ENCODE assay signal across 1 cellular context in the genomic region with DNA sequence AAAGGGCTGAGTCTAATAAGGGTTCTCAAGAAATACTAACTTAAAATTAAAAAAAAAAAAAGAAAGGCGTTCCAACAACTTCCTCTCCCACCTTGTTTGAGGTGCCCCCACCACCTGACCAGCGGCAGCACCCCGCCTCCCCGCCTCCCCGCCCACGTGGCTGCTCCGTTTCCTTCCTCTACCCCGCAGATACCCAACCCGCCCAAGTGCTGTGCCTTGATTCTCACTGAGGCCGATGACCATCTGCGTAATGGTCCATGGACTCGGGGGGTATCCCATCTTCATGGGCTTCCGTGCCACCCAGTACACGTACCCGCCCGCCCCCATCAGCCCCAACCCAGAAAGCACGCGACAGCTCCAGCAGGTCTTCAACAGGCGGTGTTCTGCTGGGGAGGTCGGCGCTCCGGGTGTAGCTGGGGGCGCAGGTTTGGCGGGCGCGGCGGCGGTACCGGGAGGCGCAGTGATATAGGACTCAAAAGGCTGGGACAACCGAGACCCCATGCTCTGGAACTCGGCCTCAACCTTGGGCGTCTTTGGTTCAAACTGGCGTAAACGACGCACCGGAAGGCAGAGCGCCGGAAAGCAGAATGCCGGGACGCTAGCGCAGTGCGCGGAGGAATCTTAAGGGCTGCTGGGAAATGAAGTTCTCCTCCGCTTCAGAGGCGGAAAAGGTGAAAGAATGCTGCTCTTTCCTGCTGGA.
TF ChIP-seq lines count a peak whose summit lies in the region.

A gene with protein sequence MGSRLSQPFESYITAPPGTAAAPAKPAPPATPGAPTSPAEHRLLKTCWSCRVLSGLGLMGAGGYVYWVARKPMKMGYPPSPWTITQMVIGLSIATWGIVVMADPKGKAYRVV (minus strand): TSS at position 545 of the 700 bp plus-strand sequence. CDS start 44 bp downstream, at position 501.

TF ChIP-seq in HepG2, 621 proteins besides CTCF, POLR2A, EP300 and RAD21 (continued from another document and continues in another):
- TF ChIP-seq SYNCRIP (IDR thresholded peaks at IDR 0.05; ENCODE audit: insufficient read depth, low read depth, low read length): no peak
- no peak for TF ChIP-seq IKZF4 (CRISPR knock-in tag; IDR thresholded peaks at IDR 0.05; ENCODE audit: borderline replicate concordance, low read depth, not compliant biosample characterization)
- TF ChIP-seq ZNF772 (CRISPR knock-in tag; IDR thresholded peaks at IDR 0.05): peak; percentile 71; the same call in 1 of the 2 replicates
- TF ChIP-seq TEAD3 (CRISPR knock-in tag; optimal IDR thresholded peaks at IDR 0.05; ENCODE audit: borderline replicate concordance): peak; percentile 85
- no peak for TF ChIP-seq ZNF747 (CRISPR knock-in tag; IDR thresholded peaks at IDR 0.05; ENCODE audit: borderline replicate concordance)
- TF ChIP-seq GABPB1 (CRISPR knock-in tag; IDR thresholded peaks at IDR 0.05): peak; percentile 96
- no peak for TF ChIP-seq ZNF224 (CRISPR knock-in tag; IDR thresholded peaks at IDR 0.05)
- peak; percentile 25; the same call in 1 of the 2 replicates for TF ChIP-seq MEIS1 (CRISPR knock-in tag; IDR thresholded peaks at IDR 0.05; ENCODE audit: borderline replicate concordance)
- TF ChIP-seq SMARCE1 (IDR thresholded peaks at IDR 0.05; ENCODE audit: borderline replicate concordance): no peak
- TF ChIP-seq ZNF589 (CRISPR knock-in tag; conservative IDR thresholded peaks at IDR 0.05): no peak
- TF ChIP-seq BCL6 (CRISPR knock-in tag; IDR thresholded peaks at IDR 0.05): no peak
- peak; percentile 82 for TF ChIP-seq ZFX (CRISPR knock-in tag; IDR thresholded peaks at IDR 0.05; ENCODE audit: low read depth)
- TF ChIP-seq ZNF558 (CRISPR knock-in tag; IDR thresholded peaks at IDR 0.05; ENCODE audit: borderline replicate concordance): 0 out of 2 replicates have a peak, but pooled peaks have one; percentile 49
- no peak for TF ChIP-seq ZNF768 (CRISPR knock-in tag; IDR thresholded peaks at IDR 0.05)
- peak; percentile 80 for TF ChIP-seq SALL1 (CRISPR knock-in tag; IDR thresholded peaks at IDR 0.05)
- no peak for TF ChIP-seq ZNF138 (CRISPR knock-in tag; IDR thresholded peaks at IDR 0.05; ENCODE audit: low read depth)
- TF ChIP-seq SMAD1 (CRISPR knock-in tag; IDR thresholded peaks at IDR 0.05; ENCODE audit: borderline replicate concordance, low read depth): no peak
- peak; percentile 86 for TF ChIP-seq HOXA3 (CRISPR knock-in tag; IDR thresholded peaks at IDR 0.05)
- TF ChIP-seq CBFB (CRISPR knock-in tag; IDR thresholded peaks at IDR 0.05): no peak
- no peak for TF ChIP-seq MBD4 (IDR thresholded peaks at IDR 0.05; ENCODE audit: borderline replicate concordance, low read length)
- TF ChIP-seq, protein P1, sequence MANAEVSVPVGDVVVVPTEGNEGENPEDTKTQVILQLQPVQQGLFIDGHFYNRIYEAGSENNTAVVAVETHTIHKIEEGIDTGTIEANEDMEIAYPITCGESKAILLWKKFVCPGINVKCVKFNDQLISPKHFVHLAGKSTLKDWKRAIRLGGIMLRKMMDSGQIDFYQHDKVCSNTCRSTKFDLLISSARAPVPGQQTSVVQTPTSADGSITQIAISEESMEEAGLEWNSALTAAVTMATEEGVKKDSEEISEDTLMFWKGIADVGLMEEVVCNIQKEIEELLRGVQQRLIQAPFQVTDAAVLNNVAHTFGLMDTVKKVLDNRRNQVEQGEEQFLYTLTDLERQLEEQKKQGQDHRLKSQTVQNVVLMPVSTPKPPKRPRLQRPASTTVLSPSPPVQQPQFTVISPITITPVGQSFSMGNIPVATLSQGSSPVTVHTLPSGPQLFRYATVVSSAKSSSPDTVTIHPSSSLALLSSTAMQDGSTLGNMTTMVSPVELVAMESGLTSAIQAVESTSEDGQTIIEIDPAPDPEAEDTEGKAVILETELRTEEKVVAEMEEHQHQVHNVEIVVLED (CRISPR knock-in tag; IDR thresholded peaks at IDR 0.05; ENCODE audit: borderline replicate concordance): peak; percentile 98
- TF ChIP-seq, protein P2, sequence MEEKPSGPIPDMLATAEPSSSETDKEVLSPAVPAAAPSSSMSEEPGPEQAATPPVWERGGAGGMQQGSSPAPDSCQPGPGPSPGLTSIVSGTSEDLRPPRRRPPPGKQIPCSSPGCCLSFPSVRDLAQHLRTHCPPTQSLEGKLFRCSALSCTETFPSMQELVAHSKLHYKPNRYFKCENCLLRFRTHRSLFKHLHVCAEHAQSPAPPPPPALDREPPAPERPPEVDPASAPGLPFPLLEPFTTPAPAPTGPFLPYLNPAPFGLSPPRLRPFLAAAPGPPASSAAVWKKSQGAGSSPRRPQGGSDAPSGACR (CRISPR knock-in tag; IDR thresholded peaks at IDR 0.05): no peak
- no peak for TF ChIP-seq ARNT (IDR thresholded peaks at IDR 0.05)
- TF ChIP-seq, protein P3, sequence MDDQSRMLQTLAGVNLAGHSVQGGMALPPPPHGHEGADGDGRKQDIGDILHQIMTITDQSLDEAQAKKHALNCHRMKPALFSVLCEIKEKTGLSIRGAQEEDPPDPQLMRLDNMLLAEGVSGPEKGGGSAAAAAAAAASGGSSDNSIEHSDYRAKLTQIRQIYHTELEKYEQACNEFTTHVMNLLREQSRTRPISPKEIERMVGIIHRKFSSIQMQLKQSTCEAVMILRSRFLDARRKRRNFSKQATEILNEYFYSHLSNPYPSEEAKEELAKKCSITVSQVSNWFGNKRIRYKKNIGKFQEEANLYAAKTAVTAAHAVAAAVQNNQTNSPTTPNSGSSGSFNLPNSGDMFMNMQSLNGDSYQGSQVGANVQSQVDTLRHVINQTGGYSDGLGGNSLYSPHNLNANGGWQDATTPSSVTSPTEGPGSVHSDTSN (CRISPR knock-in tag; IDR thresholded peaks at IDR 0.05; ENCODE audit: borderline replicate concordance): no peak
- TF ChIP-seq MIER2 (CRISPR knock-in tag; IDR thresholded peaks at IDR 0.05): no peak
- no peak for TF ChIP-seq NCOA5 (CRISPR knock-in tag; IDR thresholded peaks at IDR 0.05)
- no peak for TF ChIP-seq SMYD3 (CRISPR knock-in tag; IDR thresholded peaks at IDR 0.05)
- no peak for TF ChIP-seq NBN (conservative IDR thresholded peaks at IDR 0.05)
- TF ChIP-seq ZBTB7B (CRISPR knock-in tag; IDR thresholded peaks at IDR 0.05): 0 out of 2 replicates have a peak, but pooled peaks have one; percentile 25
- TF ChIP-seq HDAC1 (CRISPR knock-in tag; IDR thresholded peaks at IDR 0.05): peak; percentile 71
- TF ChIP-seq NR2F6 (IDR thresholded peaks at IDR 0.05): no peak
- no peak for TF ChIP-seq NR2F6 (CRISPR knock-in tag; IDR thresholded peaks at IDR 0.05)
- peak; percentile 80 for TF ChIP-seq GABPA (IDR thresholded peaks at IDR 0.05; ENCODE audit: low read depth, low read length)
- TF ChIP-seq GABPA (CRISPR knock-in tag; IDR thresholded peaks at IDR 0.05; ENCODE audit: low read depth): peak; percentile 94
- TF ChIP-seq, protein P4, sequence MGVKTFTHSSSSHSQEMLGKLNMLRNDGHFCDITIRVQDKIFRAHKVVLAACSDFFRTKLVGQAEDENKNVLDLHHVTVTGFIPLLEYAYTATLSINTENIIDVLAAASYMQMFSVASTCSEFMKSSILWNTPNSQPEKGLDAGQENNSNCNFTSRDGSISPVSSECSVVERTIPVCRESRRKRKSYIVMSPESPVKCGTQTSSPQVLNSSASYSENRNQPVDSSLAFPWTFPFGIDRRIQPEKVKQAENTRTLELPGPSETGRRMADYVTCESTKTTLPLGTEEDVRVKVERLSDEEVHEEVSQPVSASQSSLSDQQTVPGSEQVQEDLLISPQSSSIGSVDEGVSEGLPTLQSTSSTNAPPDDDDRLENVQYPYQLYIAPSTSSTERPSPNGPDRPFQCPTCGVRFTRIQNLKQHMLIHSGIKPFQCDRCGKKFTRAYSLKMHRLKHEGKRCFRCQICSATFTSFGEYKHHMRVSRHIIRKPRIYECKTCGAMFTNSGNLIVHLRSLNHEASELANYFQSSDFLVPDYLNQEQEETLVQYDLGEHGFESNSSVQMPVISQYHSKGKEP (CRISPR knock-in tag; IDR thresholded peaks at IDR 0.05): no peak
- peak; percentile 44; the same call in 1 of the 2 replicates for TF ChIP-seq TOPORS (CRISPR knock-in tag; IDR thresholded peaks at IDR 0.05)
- TF ChIP-seq ZNF441 (CRISPR knock-in tag; IDR thresholded peaks at IDR 0.05; ENCODE audit: borderline replicate concordance): no peak
- TF ChIP-seq, protein P5, sequence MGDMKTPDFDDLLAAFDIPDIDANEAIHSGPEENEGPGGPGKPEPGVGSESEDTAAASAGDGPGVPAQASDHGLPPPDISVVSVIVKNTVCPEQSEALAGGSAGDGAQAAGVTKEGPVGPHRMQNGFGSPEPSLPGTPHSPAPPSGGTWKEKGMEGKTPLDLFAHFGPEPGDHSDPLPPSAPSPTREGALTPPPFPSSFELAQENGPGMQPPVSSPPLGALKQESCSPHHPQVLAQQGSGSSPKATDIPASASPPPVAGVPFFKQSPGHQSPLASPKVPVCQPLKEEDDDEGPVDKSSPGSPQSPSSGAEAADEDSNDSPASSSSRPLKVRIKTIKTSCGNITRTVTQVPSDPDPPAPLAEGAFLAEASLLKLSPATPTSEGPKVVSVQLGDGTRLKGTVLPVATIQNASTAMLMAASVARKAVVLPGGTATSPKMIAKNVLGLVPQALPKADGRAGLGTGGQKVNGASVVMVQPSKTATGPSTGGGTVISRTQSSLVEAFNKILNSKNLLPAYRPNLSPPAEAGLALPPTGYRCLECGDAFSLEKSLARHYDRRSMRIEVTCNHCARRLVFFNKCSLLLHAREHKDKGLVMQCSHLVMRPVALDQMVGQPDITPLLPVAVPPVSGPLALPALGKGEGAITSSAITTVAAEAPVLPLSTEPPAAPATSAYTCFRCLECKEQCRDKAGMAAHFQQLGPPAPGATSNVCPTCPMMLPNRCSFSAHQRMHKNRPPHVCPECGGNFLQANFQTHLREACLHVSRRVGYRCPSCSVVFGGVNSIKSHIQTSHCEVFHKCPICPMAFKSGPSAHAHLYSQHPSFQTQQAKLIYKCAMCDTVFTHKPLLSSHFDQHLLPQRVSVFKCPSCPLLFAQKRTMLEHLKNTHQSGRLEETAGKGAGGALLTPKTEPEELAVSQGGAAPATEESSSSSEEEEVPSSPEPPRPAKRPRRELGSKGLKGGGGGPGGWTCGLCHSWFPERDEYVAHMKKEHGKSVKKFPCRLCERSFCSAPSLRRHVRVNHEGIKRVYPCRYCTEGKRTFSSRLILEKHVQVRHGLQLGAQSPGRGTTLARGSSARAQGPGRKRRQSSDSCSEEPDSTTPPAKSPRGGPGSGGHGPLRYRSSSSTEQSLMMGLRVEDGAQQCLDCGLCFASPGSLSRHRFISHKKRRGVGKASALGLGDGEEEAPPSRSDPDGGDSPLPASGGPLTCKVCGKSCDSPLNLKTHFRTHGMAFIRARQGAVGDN (CRISPR knock-in tag; IDR thresholded peaks at IDR 0.05): peak; percentile 89
- TF ChIP-seq RBAK (CRISPR knock-in tag; IDR thresholded peaks at IDR 0.05): 0 out of 2 replicates have a peak, but pooled peaks have one; percentile 33
- TF ChIP-seq MTA3 (CRISPR knock-in tag; IDR thresholded peaks at IDR 0.05): no peak
- peak; percentile 85; the same call in 1 of the 2 replicates for TF ChIP-seq YEATS2 (CRISPR knock-in tag; IDR thresholded peaks at IDR 0.05; ENCODE audit: borderline replicate concordance)
- TF ChIP-seq, protein P6, sequence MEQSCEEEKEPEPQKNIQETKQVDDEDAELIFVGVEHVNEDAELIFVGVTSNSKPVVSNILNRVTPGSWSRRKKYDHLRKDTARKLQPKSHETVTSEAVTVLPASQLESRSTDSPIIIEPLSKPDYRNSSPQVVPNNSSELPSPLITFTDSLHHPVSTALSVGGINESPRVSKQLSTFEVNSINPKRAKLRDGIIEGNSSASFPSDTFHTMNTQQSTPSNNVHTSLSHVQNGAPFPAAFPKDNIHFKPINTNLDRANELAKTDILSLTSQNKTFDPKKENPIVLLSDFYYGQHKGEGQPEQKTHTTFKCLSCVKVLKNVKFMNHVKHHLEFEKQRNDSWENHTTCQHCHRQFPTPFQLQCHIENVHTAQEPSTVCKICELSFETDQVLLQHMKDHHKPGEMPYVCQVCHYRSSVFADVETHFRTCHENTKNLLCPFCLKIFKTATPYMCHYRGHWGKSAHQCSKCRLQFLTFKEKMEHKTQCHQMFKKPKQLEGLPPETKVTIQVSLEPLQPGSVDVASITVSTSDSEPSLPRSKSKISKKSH (CRISPR knock-in tag; IDR thresholded peaks at IDR 0.05; ENCODE audit: borderline replicate concordance): peak; percentile 89; the same call in 1 of the 2 replicates
- TF ChIP-seq, protein P7, sequence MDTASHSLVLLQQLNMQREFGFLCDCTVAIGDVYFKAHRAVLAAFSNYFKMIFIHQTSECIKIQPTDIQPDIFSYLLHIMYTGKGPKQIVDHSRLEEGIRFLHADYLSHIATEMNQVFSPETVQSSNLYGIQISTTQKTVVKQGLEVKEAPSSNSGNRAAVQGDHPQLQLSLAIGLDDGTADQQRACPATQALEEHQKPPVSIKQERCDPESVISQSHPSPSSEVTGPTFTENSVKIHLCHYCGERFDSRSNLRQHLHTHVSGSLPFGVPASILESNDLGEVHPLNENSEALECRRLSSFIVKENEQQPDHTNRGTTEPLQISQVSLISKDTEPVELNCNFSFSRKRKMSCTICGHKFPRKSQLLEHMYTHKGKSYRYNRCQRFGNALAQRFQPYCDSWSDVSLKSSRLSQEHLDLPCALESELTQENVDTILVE (CRISPR knock-in tag; IDR thresholded peaks at IDR 0.05): peak; percentile 60; the same call in 1 of the 2 replicates
- TF ChIP-seq, protein P8, sequence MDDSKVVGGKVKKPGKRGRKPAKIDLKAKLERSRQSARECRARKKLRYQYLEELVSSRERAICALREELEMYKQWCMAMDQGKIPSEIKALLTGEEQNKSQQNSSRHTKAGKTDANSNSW (CRISPR knock-in tag; IDR thresholded peaks at IDR 0.05; ENCODE audit: borderline replicate concordance): no peak
- no peak for TF ChIP-seq NKX3-1 (CRISPR knock-in tag; IDR thresholded peaks at IDR 0.05)
- no peak for TF ChIP-seq MATR3 (CRISPR knock-in tag; IDR thresholded peaks at IDR 0.05)
- TF ChIP-seq, protein P9, sequence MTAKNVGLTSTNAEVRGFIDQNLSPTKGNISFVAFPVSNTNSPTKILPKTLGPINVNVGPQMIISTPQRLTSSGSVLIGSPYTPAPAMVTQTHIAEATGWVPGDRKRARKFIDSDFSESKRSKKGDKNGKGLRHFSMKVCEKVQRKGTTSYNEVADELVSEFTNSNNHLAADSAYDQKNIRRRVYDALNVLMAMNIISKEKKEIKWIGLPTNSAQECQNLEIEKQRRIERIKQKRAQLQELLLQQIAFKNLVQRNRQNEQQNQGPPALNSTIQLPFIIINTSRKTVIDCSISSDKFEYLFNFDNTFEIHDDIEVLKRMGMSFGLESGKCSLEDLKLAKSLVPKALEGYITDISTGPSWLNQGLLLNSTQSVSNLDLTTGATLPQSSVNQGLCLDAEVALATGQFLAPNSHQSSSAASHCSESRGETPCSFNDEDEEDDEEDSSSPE (CRISPR knock-in tag; IDR thresholded peaks at IDR 0.05): no peak; the same call in none of the 2 replicates
- no peak for TF ChIP-seq ZNF572 (CRISPR knock-in tag; IDR thresholded peaks at IDR 0.05)
- TF ChIP-seq, protein P10, sequence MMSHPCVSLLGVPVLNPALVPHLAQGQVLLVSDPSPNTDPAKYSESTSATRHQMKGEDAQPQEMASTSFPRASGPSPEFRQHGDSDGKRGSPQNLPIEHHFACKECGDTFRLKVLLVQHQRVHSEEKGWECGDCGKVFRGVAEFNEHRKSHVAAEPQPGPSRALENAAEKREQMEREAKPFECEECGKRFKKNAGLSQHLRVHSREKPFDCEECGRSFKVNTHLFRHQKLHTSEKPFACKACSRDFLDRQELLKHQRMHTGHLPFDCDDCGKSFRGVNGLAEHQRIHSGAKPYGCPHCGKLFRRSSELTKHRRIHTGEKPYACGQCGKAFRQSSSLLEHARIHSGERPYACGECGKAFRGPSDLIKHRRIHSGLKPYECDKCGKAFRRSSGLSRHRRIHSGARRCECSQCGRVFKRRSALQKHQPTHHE (CRISPR knock-in tag; IDR thresholded peaks at IDR 0.05; ENCODE audit: borderline replicate concordance): no peak; the same call in 1 of the 2 replicates
- TF ChIP-seq ZNF205 (CRISPR knock-in tag; IDR thresholded peaks at IDR 0.05): no peak
- no peak for TF ChIP-seq ZNF775 (CRISPR knock-in tag; IDR thresholded peaks at IDR 0.05; ENCODE audit: borderline replicate concordance)
- no peak for TF ChIP-seq SP4 (CRISPR knock-in tag; IDR thresholded peaks at IDR 0.05)
- no peak for TF ChIP-seq EED (CRISPR knock-in tag; IDR thresholded peaks at IDR 0.05)
